Comparison of ENCODE assay signal across 9 cellular contexts in the genomic region with DNA sequence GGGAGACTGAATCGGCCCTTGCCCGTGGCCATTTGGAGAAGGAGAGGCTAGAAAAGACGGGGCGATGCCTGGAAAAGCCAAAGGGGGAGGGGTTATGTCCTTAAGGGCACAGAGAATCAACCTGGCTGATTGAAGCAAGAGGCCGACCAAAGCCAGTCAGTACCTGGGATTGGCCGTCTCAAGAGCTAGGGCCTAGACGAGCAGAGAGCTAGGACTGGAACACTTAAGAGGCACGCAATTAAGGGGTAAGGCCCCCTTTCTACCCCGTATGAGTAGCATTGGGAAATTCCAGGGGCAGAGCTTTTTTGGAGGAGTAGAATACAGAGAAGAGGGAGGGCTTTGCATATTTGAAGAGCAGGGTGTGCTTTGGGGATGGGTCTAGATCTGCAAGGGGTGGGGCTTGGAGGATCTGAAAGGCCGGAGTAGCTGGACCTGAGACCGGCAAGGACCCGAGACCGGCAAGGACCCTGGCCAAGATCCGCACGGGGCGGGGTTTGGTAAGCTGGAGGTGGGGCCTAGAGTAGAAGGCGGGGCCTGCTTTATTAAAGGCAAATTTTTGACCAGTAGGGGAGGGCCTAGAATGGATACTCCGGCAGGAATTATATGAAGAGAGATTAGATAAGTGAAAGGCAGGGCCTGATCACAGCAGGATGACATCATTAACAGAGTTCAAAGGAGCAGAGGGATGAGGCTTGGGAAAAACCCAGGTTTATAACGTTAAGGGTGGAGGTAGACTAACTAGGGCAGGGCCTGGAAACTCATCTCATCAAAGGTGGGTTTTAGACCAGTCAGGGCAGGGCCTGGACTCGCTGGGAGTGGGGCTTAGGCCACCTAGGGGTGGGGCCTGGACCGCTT. TPM values are rescaled to one million over a fixed set of nuclear protein-coding genes. Genes with fewer than 3 reads are reported as not detected.
DNase-seq lines count a peak whose midpoint lies in the region; ATAC-seq, FAIRE-seq and TF ChIP-seq lines count a peak whose summit lies in the region.
"Had no signal": no experiment of that assay in that cellular context is flagged by ENCODE, and none has a peak within 500 bp of the region (broad histone marks: within the 10 kb centered on the region; RNA-seq: fewer than 3 reads in every experiment).

No MANE protein-coding gene starts in this region.

- H3K27ac ChIP-seq in right atrium auricular region (no peak overlapping the region), Peyer's patch (no peak overlapping the region)
- H3K27ac ChIP-seq: pancreas had no signal

- peak overlapping the region; percentile 76 for H3K4me3 Mint-ChIP-seq in activated naive CD8-positive, alpha-beta T cell

- H3K9me3 ChIP-seq in right atrium auricular region (peaks cover 0 to 4% of the 10 kb centered on the region in 2 donors), Peyer's patch (peaks cover 0 to 11% (median 0%) of the 10 kb centered on the region in 4 donors)
- H3K9me3 ChIP-seq: pancreas had no signal

- H3K9me3 Mint-ChIP-seq in activated naive CD8-positive, alpha-beta T cell (ENCODE audit: low read depth): no peaks in the 10 kb centered on the region

- H3K27me3 ChIP-seq in right atrium auricular region (peaks cover 11 to 21% of the 10 kb centered on the region in 2 donors), Peyer's patch (peaks cover 0 to 25% of the 10 kb centered on the region in 2 donors)

- DNase-seq in left cardiac atrium (peak; percentile 68), right atrium auricular region (ENCODE audit: low spot score) (no peak), iPS-NIHi7 (ENCODE audit: extremely low spot score) (peak; percentile 78), GM12891 (ENCODE audit: insufficient read length, low spot score) (no peak), Peyer's patch (no peak)
- DNase-seq in stimulated activated CD4-positive, alpha-beta T cell treated with anti-CD3 and anti-CD28 coated beads, Interleukin-12 subunit alpha, Interleukin-12 subunit beta, amount 100 ng/mL, for 4 hours: no peak

- H3K27ac Mint-ChIP-seq in activated naive CD8-positive, alpha-beta T cell: no peak overlapping the region

- H3K36me3 Mint-ChIP-seq in activated naive CD8-positive, alpha-beta T cell: peaks cover 2% of the 10 kb centered on the region

- H3K4me1 Mint-ChIP-seq in activated naive CD8-positive, alpha-beta T cell (ENCODE audit: low read depth): peaks cover 26% of the 10 kb centered on the region

- ATAC-seq in left cardiac atrium (peak in 1 of 2 donors; percentile 28), GM18520 (IDR thresholded peaks at IDR 0.05; ENCODE audit: unreplicated experiment) (no peak)

- H3K4me1 ChIP-seq in right atrium auricular region (peaks cover 0 to 39% of the 10 kb centered on the region in 2 donors), Peyer's patch (peaks cover 0 to 25% (median 3%) of the 10 kb centered on the region in 4 donors)

- peak overlapping the region in 1 of 2 donors; percentile 34 for H3K4me3 ChIP-seq in right atrium auricular region
- peak overlapping the region in 2 of 4 donors; percentile 11 to 14 for H3K4me3 ChIP-seq in Peyer's patch

- peaks cover 25% of the 10 kb centered on the region for H3K27me3 Mint-ChIP-seq in activated naive CD8-positive, alpha-beta T cell

- TF ChIP-seq CTCF in right atrium auricular region (IDR thresholded peaks at IDR 0.05): no peak
- no peak for TF ChIP-seq CTCF in Peyer's patch (IDR thresholded peaks at IDR 0.05)

- TF ChIP-seq POLR2A in GM12891 (IDR thresholded peaks at IDR 0.05; ENCODE audit: low read depth, low read length) (no peak), Peyer's patch (IDR thresholded peaks at IDR 0.05) (no peak)

- H3K36me3 ChIP-seq in right atrium auricular region (no peaks in the 10 kb centered on the region), Peyer's patch (no peaks in the 10 kb centered on the region)
- H3K36me3 ChIP-seq: pancreas had no signal

- intact Hi-C loops in left cardiac atrium (cut with DNase I): no loop called here

- no peak for FAIRE-seq in GM12891 (lab: Jason Lieb, UNC)
- FAIRE-seq: pancreas had no signal

TF ChIP-seq in GM12891, 5 proteins besides CTCF, POLR2A, EP300 and RAD21:
- no peak for TF ChIP-seq POU2F2 (IDR thresholded peaks at IDR 0.05; ENCODE audit: low read depth, low read length)
- TF ChIP-seq SPI1 (IDR thresholded peaks at IDR 0.05; ENCODE audit: low read depth, low read length): no peak
- no peak for TF ChIP-seq POLR2AphosphoS5 (IDR thresholded peaks at IDR 0.05; ENCODE audit: low read depth, low read length)
- no peak for TF ChIP-seq PAX5 (IDR thresholded peaks at IDR 0.05; ENCODE audit: insufficient read depth, low read length, severe bottlenecking)
- TF ChIP-seq TAF1 (IDR thresholded peaks at IDR 0.05; ENCODE audit: low read depth, low read length): no peak
TF ChIP-seq in GM12891: peak in this region for 0.

RNA-seq across cellular contexts. Expression of gene CACNG6, which starts 10.7 kb away (rescaled TPM):
- under 1 TPM in 1 of 2 donors, not detected in 1; 0.21 TPM for total RNA-seq in left cardiac atrium
- under 1 TPM in 1 of 2 donors, not detected in 1; 0.31 TPM for total RNA-seq in right atrium auricular region
- polyA plus RNA-seq in GM12891 (2012; ENCODE audit: low read depth, missing spikeins): not detected
- total RNA-seq in Peyer's patch: not detected
- total RNA-seq: pancreas had no signal
- polyA plus RNA-seq: pancreas had no signal

RNA-seq across cellular contexts. Expression of gene CACNG8, which starts 18.0 kb away (rescaled TPM):
- total RNA-seq in left cardiac atrium (under 1 TPM; 0.06 to 0.29 TPM), right atrium auricular region (under 1 TPM; 0.04 to 0.24 TPM), Peyer's patch (not detected)
- 0.04 TPM for polyA plus RNA-seq in GM12891 (2012; ENCODE audit: low read depth, missing spikeins)

Comparison
In these comparisons a context has a peak if more than half of its experiments do, and no peak if none do; other contexts are left out.
1. DNase-seq: peak in left cardiac atrium (single experiment) and iPS-NIHi7 (single experiment); none in right atrium auricular region (single experiment), GM12891 (single experiment), stimulated activated CD4-positive, alpha-beta T cell treated with anti-CD3 and anti-CD28 coated beads, Interleukin-12 subunit alpha, Interleukin-12 subunit beta, amount 100 ng/mL, for 4 hours (single experiment) and Peyer's patch (0 of 3).